ENCODE assay signal across 10 cellular contexts in the genomic region with DNA sequence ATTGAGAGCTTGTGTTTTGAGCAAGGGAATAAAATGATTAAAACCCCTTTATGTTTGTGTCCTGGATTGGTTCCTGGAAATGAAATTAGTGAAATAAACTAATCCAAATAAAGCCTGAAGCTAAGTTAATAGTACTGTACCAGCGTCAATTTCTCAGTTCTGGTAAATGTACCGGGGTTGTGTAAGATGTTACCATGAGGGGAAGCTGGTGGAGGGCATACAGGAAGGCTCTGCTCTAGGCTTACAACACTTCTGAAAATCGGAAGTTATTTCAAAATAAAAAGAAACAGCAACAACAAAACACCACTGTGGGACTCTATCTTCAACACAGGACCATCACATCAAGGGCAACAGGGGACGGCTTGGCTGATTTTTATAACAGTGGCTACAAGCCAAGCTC.
"Had no signal": no experiment of that assay in that cellular context is flagged by ENCODE, and none has a peak within 500 bp of the region (broad histone marks: within the 10 kb centered on the region; RNA-seq: fewer than 3 reads in every experiment).

No MANE protein-coding gene starts in this region.

- H3K36me3 ChIP-seq: esophagus squamous epithelium, pancreas had no signal

- H3K9me3 Mint-ChIP-seq: memory B cell had no signal

- DNase-seq: activated CD4-positive, alpha-beta T cell treated with anti-CD3 and anti-CD28 coated beads, Interleukin-2, amount 50 U/mL, for 1 hour; amniotic stem cell; esophagus squamous epithelium; foreskin fibroblast; immature natural killer cell; pancreas; T-helper 2 cell had no signal

- H3K27ac Mint-ChIP-seq: activated naive CD4-positive, alpha-beta T cell treated with anti-CD3 and anti-CD28 coated beads, Interleukin-2, amount 50 U/mL, for 24 hours; immature natural killer cell; memory B cell had no signal

- H3K36me3 Mint-ChIP-seq: activated naive CD4-positive, alpha-beta T cell treated with anti-CD3 and anti-CD28 coated beads, Interleukin-2, amount 50 U/mL, for 24 hours; immature natural killer cell; memory B cell had no signal

- H3K4me3 ChIP-seq: esophagus squamous epithelium, pancreas, skin epidermis had no signal

- H3K27ac ChIP-seq: esophagus squamous epithelium had no signal

- H3K27me3 ChIP-seq: esophagus squamous epithelium, pancreas had no signal

- H3K9me3 ChIP-seq: esophagus squamous epithelium, pancreas had no signal

- H3K4me3 Mint-ChIP-seq: activated naive CD4-positive, alpha-beta T cell treated with anti-CD3 and anti-CD28 coated beads, Interleukin-2, amount 50 U/mL, for 24 hours; immature natural killer cell; memory B cell had no signal

- H3K4me1 Mint-ChIP-seq: activated naive CD4-positive, alpha-beta T cell treated with anti-CD3 and anti-CD28 coated beads, Interleukin-2, amount 50 U/mL, for 24 hours; immature natural killer cell; memory B cell had no signal
